ENCODE assay signal across 14 cellular contexts in the genomic region with DNA sequence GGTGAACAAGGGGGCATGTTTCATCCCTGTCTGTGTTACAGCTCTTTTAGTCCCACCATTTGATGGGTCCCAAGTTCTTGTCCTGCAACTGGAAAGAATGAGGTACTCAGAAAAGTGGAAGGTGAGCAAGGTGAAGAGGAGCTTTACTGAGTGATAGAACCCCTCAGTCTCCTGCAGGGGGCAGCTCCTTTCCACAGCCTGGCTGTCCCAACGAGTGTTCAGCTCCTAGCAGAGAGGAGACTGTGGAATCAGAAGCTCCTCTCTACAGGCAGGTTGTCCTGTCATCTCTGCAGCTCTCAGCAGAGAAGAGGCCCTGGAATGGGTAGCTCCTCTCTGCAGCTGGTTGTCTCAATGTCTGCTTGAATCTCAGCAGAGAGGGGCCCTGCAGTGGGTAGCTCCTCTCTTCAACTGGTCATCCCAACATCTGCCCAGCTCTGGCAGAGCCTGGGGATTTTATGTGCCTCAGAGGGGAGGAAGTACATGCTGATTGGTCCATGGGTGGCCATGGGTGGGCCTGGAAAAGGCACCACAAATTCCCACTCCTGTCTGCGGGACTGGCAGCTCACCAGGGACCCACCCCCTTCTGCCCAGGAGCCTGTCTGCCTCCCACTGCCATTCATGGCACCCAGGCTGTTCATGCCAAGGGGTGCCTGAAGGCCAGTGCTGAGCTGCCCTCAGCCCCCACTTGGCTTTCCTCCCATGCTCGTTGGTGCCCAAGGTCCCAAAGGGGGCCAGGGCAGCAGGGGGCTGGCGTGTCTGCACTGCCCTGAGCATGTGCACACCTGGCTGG. TPM values are rescaled to one million over a fixed set of nuclear protein-coding genes. Genes with fewer than 3 reads are reported as not detected.
A peak's percentile ranks its signal among the peaks of the same experiment; 100 is the strongest.
DNase-seq lines count a peak whose midpoint lies in the region; ATAC-seq, FAIRE-seq and TF ChIP-seq lines count a peak whose summit lies in the region.
"Had no signal": no experiment of that assay in that cellular context is flagged by ENCODE, and none has a peak within 500 bp of the region (broad histone marks: within the 10 kb centered on the region; RNA-seq: fewer than 3 reads in every experiment).

No MANE protein-coding gene starts in this region.

- H3K9me3 Mint-ChIP-seq in GM23338, result peaks cover 4% of the 10 kb centered on the region; the same call in 2 of the 3 replicates

- no peak overlapping the region for H3K27ac Mint-ChIP-seq in GM23338
- H3K27ac Mint-ChIP-seq: naive B cell had no signal

- H3K27me3 ChIP-seq in BJ (ENCODE audit: control insufficient read depth, insufficient read depth, low read length), result no peaks in the 10 kb centered on the region
- H3K27me3 ChIP-seq in GM23338 (ENCODE audit: insufficient read depth), result no peaks in the 10 kb centered on the region
- no peaks in the 10 kb centered on the region for H3K27me3 ChIP-seq in bronchial epithelial cell (ENCODE audit: control insufficient read depth, insufficient read depth, low read length)
- no peaks in the 10 kb centered on the region for H3K27me3 ChIP-seq in liver (ENCODE audit: control insufficient read depth in 4 of 4, insufficient read depth in 4 of 4, low read length in 3 of 4)

- H3K79me2 ChIP-seq in GM23338 (replicated peaks; ENCODE audit: insufficient read depth), result no peaks in the 10 kb centered on the region

- H3K4me1 ChIP-seq in GM23338 (ENCODE audit: insufficient read depth) (no peaks in the 10 kb centered on the region), liver (ENCODE audit: control insufficient read depth in 4 of 4, insufficient read depth in 4 of 4, low read length in 3 of 4) (no peaks in the 10 kb centered on the region)
- H3K4me1 ChIP-seq: Caco-2 had no signal

- 0 out of 2 replicates have a peak, but pooled peaks have one; percentile 31 for TF ChIP-seq CTCF in BJ (IDR thresholded peaks at IDR 0.05; ENCODE audit: insufficient read depth, low read depth, low read length)
- TF ChIP-seq CTCF in GM23338 (conservative IDR thresholded peaks at IDR 0.05; ENCODE audit: low read depth in 2 of 2), result peak; percentile 32 to 65; a peak in 3 of 4 replicates
- peak; percentile 39 for TF ChIP-seq CTCF in bronchial epithelial cell (IDR thresholded peaks at IDR 0.05; ENCODE audit: insufficient read depth, low read length, severe bottlenecking)
- TF ChIP-seq CTCF in liver (IDR thresholded peaks at IDR 0.05; ENCODE audit: low read depth, low read length, missing input control), result peak; percentile 18

- intact Hi-C loops in posterior vena cava (cut with DNase I), result no loop called here

- no peak for FAIRE-seq in bronchial epithelial cell (lab: Jason Lieb, UNC)

- H3K27ac ChIP-seq in GM23338 (ENCODE audit: low read depth), result no peak overlapping the region
- H3K27ac ChIP-seq in liver (ENCODE audit: low read depth in 1 of 2, low read length in 2 of 2), result no peak overlapping the region

- no peaks in the 10 kb centered on the region for H3K27me3 Mint-ChIP-seq in GM23338 (ENCODE audit: insufficient read depth, low read depth, poor library complexity)
- H3K27me3 Mint-ChIP-seq: naive B cell had no signal

- H4K20me1 ChIP-seq in GM23338 (replicated peaks; ENCODE audit: insufficient read depth), result no peaks in the 10 kb centered on the region

- H3K4me1 Mint-ChIP-seq in GM23338, result no peaks in the 10 kb centered on the region
- H3K4me1 Mint-ChIP-seq: naive B cell had no signal

- H3K36me3 ChIP-seq in BJ (ENCODE audit: control insufficient read depth, insufficient read depth, low read length), result no peaks in the 10 kb centered on the region
- H3K36me3 ChIP-seq in GM23338 (ENCODE audit: insufficient read depth), result no peaks in the 10 kb centered on the region
- H3K36me3 ChIP-seq in bronchial epithelial cell (ENCODE audit: control insufficient read depth, insufficient read depth, low read length), result no peaks in the 10 kb centered on the region
- no peaks in the 10 kb centered on the region for H3K36me3 ChIP-seq in liver (ENCODE audit: control insufficient read depth in 4 of 4, insufficient read depth in 3 of 4, low read depth in 1 of 4, low read length in 3 of 4)

- peak; percentile 62 to 71 for TF ChIP-seq RAD21 in liver (IDR thresholded peaks at IDR 0.05)

- POLR2A ChIA-PET in BJ (lab: Charles Lee), result no interaction called here

- H3K9me3 ChIP-seq in liver (ENCODE audit: control insufficient read depth in 4 of 4, low read length in 3 of 4), result no peaks in the 10 kb centered on the region
- H3K9me3 ChIP-seq: Caco-2 had no signal

- H3K4me3 ChIP-seq in BJ (ENCODE audit: low read depth, low read length) (no peak overlapping the region), GM23338 (no peak overlapping the region), bronchial epithelial cell (ENCODE audit: low read depth, low read length) (no peak overlapping the region), liver (ENCODE audit: low read depth in 1 of 3, low read length in 3 of 3) (no peak overlapping the region)

- H3K9ac ChIP-seq in liver (ENCODE audit: low read depth in 1 of 2, low read length in 2 of 2), result no peak overlapping the region

- ATAC-seq in GM23338 (peak; percentile 89), GM21723 (IDR thresholded peaks at IDR 0.05; ENCODE audit: unreplicated experiment) (no peak)

- no peak for DNase-seq in BJ (ENCODE audit: low read depth)
- peak; percentile 43 for DNase-seq in GM23338 (ENCODE audit: low spot score)
- no peak for DNase-seq in bronchial epithelial cell (ENCODE audit: low read depth)
- no peak for DNase-seq in amniotic stem cell (lab: John Stamatoyannopoulos, UW)
- DNase-seq in posterior vena cava (ENCODE audit: low spot score), result no peak
- DNase-seq in ecto neural progenitor cell (ENCODE audit: low spot score), result no peak
- DNase-seq: activated CD8-positive, alpha-beta memory T cell treated with anti-CD3 and anti-CD28 coated beads, Interleukin-2, amount 50 U/mL, for 48 hours; Caco-2; naive B cell; NCI-H1930; T-helper 9 cell had no signal

- no peak overlapping the region for H3K4me2 ChIP-seq in GM23338

- no peaks in the 10 kb centered on the region for H3K9me2 ChIP-seq in GM23338 (ENCODE audit: insufficient read depth)

- no peak overlapping the region for H2AFZ ChIP-seq in GM23338

- CTCF ChIA-PET in BJ (lab: Yijun Ruan, JAX), result interaction anchor here (0.8 to 1.5 kb wide), 4 partner anchors 9 to 90 kb away, joined by 3 to 6 read pairs (median 3); no protein-coding TSS in a partner anchor

- H3K36me3 Mint-ChIP-seq in GM23338 (ENCODE audit: low read depth), result no peaks in the 10 kb centered on the region

- H3K4me3 Mint-ChIP-seq in GM23338, result no peak overlapping the region

- H3F3A ChIP-seq in GM23338 (replicated peaks; ENCODE audit: low read depth), result no peaks in the 10 kb centered on the region

- WGBS in liver, result 75% methylated on average over 4 of the region's 4 CpGs

TF ChIP-seq in liver, 16 proteins besides CTCF, POLR2A, EP300 and RAD21 (continues in another document):
- no peak for TF ChIP-seq ATF3 (IDR thresholded peaks at IDR 0.05)
- TF ChIP-seq HNF4A (conservative IDR thresholded peaks at IDR 0.05), result no peak
- TF ChIP-seq JUND (IDR thresholded peaks at IDR 0.05), result no peak
- no peak for TF ChIP-seq HNF4G (IDR thresholded peaks at IDR 0.05)
- no peak for TF ChIP-seq NR2F2 (IDR thresholded peaks at IDR 0.05)
- TF ChIP-seq FOXA2 (IDR thresholded peaks at IDR 0.05), result no peak
- no peak for TF ChIP-seq TAF1 (conservative IDR thresholded peaks at IDR 0.05)
- no peak for TF ChIP-seq SP1 (IDR thresholded peaks at IDR 0.05)
- TF ChIP-seq EGR1 (IDR thresholded peaks at IDR 0.05; ENCODE audit: low read depth in 2 of 2), result no peak
- TF ChIP-seq RXRA (IDR thresholded peaks at IDR 0.05), result no peak
- no peak for TF ChIP-seq YY1 (IDR thresholded peaks at IDR 0.05)
- TF ChIP-seq FOXA1 (IDR thresholded peaks at IDR 0.05), result no peak

RNA-seq across cellular contexts. Expression of gene LDLRAD1, which starts 25.7 kb away (rescaled TPM):
- polyA plus RNA-seq in BJ (2011; rRNA removed), result not detected in 2 replicates
- polyA minus RNA-seq in BJ (2011; rRNA and poly(A)+ RNA removed), result not detected in 2 replicates
- total RNA-seq in GM23338 (2014; rRNA removed; shearing (Covaris generic)), result not detected in 2 replicates
- not detected in 2 replicates for polyA plus RNA-seq in GM23338 (2016; fragmentation: Nextera tagmentation; extraction: Ambion mirVana)
- 0.26 and 0.90 TPM in 2 replicates for total RNA-seq in bronchial epithelial cell
- not detected for total RNA-seq in liver
- polyA plus RNA-seq in liver, result not detected
- not detected for total RNA-seq in posterior vena cava
- total RNA-seq: Caco-2 had no signal
- polyA plus RNA-seq: adipose tissue had no signal

RNA-seq across cellular contexts. Expression of gene LRRC42, which starts 46.1 kb away (rescaled TPM):
- polyA plus RNA-seq in BJ (2011; rRNA removed) (52.9 and 54.6 TPM in 2 replicates), GM23338 (2016; fragmentation: Nextera tagmentation; extraction: Ambion mirVana) (22.4 and 25.9 TPM in 2 replicates), liver (10 to 100 TPM; 11.4 to 14.8 TPM)
- 16.2 and 27.7 TPM in 2 replicates for polyA minus RNA-seq in BJ (2011; rRNA and poly(A)+ RNA removed)
- 39.6 and 48.1 TPM in 2 replicates for total RNA-seq in GM23338 (2014; rRNA removed; shearing (Covaris generic))
- total RNA-seq in bronchial epithelial cell (44.9 and 51.1 TPM in 2 replicates), liver (10 to 100 TPM in 1 of 2 donors, 1 to 10 TPM in 1; 9.8 to 10.4 TPM), posterior vena cava (10 to 100 TPM; 14.2 to 17.9 TPM)

RNA-seq across cellular contexts. Expression of gene IFT25, which starts 46.8 kb away (rescaled TPM):
- polyA plus RNA-seq in BJ (2011; rRNA removed), result 12.8 and 38.3 TPM in 2 replicates
- 2.2 and 3.0 TPM in 2 replicates for polyA minus RNA-seq in BJ (2011; rRNA and poly(A)+ RNA removed)
- total RNA-seq in GM23338 (2014; rRNA removed; shearing (Covaris generic)), result 27.2 and 28.2 TPM in 2 replicates
- polyA plus RNA-seq in GM23338 (2016; fragmentation: Nextera tagmentation; extraction: Ambion mirVana), result 97.1 and 109 TPM in 2 replicates
- 9.7 and 12.9 TPM in 2 replicates for total RNA-seq in bronchial epithelial cell
- total RNA-seq in liver, result 10 to 100 TPM; 13.0 to 18.3 TPM
- polyA plus RNA-seq in liver, result 10 to 100 TPM in 1 of 2 donors, 1 to 10 TPM in 1; 8.6 to 37.4 TPM
- total RNA-seq in posterior vena cava, result 10 to 100 TPM; 22.5 to 23.7 TPM
